15 cellular contexts compared by ENCODE assay signal in genomic region chr2:85400541-85400940, GRCh38. TPM values are rescaled to one million over a fixed set of nuclear protein-coding genes. Genes with fewer than 3 reads are reported as not detected.
A peak's percentile ranks its signal among the peaks of the same experiment; 100 is the strongest.
DNase-seq lines count a peak whose midpoint lies in the region; ATAC-seq and TF ChIP-seq lines count a peak whose summit lies in the region.
"Had no signal": no experiment of that assay in that cellular context is flagged by ENCODE, and none has a peak within 500 bp of the region (broad histone marks: within the 10 kb centered on the region; RNA-seq: fewer than 3 reads in every experiment).

No MANE protein-coding gene starts in this region.

- no peaks in the 10 kb centered on the region for H3K9me3 ChIP-seq in T-helper 17 cell (ENCODE audit: control insufficient read depth, low read length, poor library complexity, severe bottlenecking)

- H3K27ac Mint-ChIP-seq in CD14-positive monocyte (peak overlapping the region in 5 of 7 donors; percentile 15 to 79 (median 44)), T-helper 17 cell (peak overlapping the region; percentile 34), memory B cell (peak overlapping the region; percentile 64)
- peak overlapping the region; percentile 16 for H3K27ac Mint-ChIP-seq in stimulated activated memory B cell treated with anti-CD40 and anti-IgM and Interleukin-4, amounts not matched to agents 10 μg/mL and 1 μg/mL and 100 μg/mL, for 72 hours

- peaks cover 0 to 10% (median 2%) of the 10 kb centered on the region in 7 donors for H3K9me3 Mint-ChIP-seq in CD14-positive monocyte
- H3K9me3 Mint-ChIP-seq in memory B cell = peaks cover 1% of the 10 kb centered on the region
- H3K9me3 Mint-ChIP-seq in stimulated activated memory B cell treated with anti-CD40 and anti-IgM and Interleukin-4, amounts not matched to agents 10 μg/mL and 1 μg/mL and 100 μg/mL, for 72 hours = no peaks in the 10 kb centered on the region

- H3K36me3 Mint-ChIP-seq in CD14-positive monocyte (peaks cover 64 to 73% of the 10 kb centered on the region in 2 donors), T-helper 17 cell (ENCODE audit: low read depth) (peaks cover 8% of the 10 kb centered on the region), memory B cell (peaks cover 38% of the 10 kb centered on the region)
- H3K36me3 Mint-ChIP-seq in stimulated activated memory B cell treated with anti-CD40 and anti-IgM and Interleukin-4, amounts not matched to agents 10 μg/mL and 1 μg/mL and 100 μg/mL, for 72 hours = peaks cover 67% of the 10 kb centered on the region

- no peak overlapping the region for H3K4me3 Mint-ChIP-seq in CD14-positive monocyte
- H3K4me3 Mint-ChIP-seq in T-helper 17 cell = no peak overlapping the region
- H3K4me3 Mint-ChIP-seq in memory B cell = no peak overlapping the region
- no peak overlapping the region for H3K4me3 Mint-ChIP-seq in stimulated activated memory B cell treated with anti-CD40 and anti-IgM and Interleukin-4, amounts not matched to agents 10 μg/mL and 1 μg/mL and 100 μg/mL, for 72 hours
- H3K4me3 Mint-ChIP-seq: CD4-positive, alpha-beta memory T cell had no signal

- H3K4me1 Mint-ChIP-seq in CD14-positive monocyte = peaks cover 23% of the 10 kb centered on the region
- peaks cover 12% of the 10 kb centered on the region for H3K4me1 Mint-ChIP-seq in T-helper 17 cell
- H3K4me1 Mint-ChIP-seq in memory B cell = peaks cover 11% of the 10 kb centered on the region
- peaks cover 34% of the 10 kb centered on the region for H3K4me1 Mint-ChIP-seq in stimulated activated memory B cell treated with anti-CD40 and anti-IgM and Interleukin-4, amounts not matched to agents 10 μg/mL and 1 μg/mL and 100 μg/mL, for 72 hours

- intact Hi-C loops in CD14-positive monocyte (cut with micrococcal nuclease) = loop anchor here in 1 of 2 donors (5.0 to 10.0 kb wide), 2 partner anchors 76 to 152 kb away; partner anchors contain the start of gene TGOLN2

- H3K27me3 Mint-ChIP-seq in CD14-positive monocyte (ENCODE audit: low read depth in 3 of 3) (no peaks in the 10 kb centered on the region), T-helper 17 cell (no peaks in the 10 kb centered on the region), memory B cell (no peaks in the 10 kb centered on the region)
- H3K27me3 Mint-ChIP-seq in stimulated activated memory B cell treated with anti-CD40 and anti-IgM and Interleukin-4, amounts not matched to agents 10 μg/mL and 1 μg/mL and 100 μg/mL, for 72 hours = no peaks in the 10 kb centered on the region
- H3K27me3 Mint-ChIP-seq: CD4-positive, alpha-beta memory T cell had no signal

- TF ChIP-seq CTCF in CD14-positive monocyte (IDR thresholded peaks at IDR 0.05) = no peak

- DNase-seq in CD14-positive monocyte (ENCODE audit: low spot score) = no peak
- no peak for DNase-seq in T-helper 17 cell
- no peak for DNase-seq in memory B cell (ENCODE audit: low spot score in 2 of 2)
- no peak for DNase-seq in GOT3 (lab: John Stamatoyannopoulos, UW)
- no peak for DNase-seq in stimulated activated naive CD4-positive, alpha-beta T cell treated with Interleukin-2 at 50 U/mL for 16 hours (lab: John Stamatoyannopoulos, UW)
- DNase-seq in stimulated activated CD4-positive, alpha-beta T cell treated with anti-CD3 and anti-CD28 coated beads, Interleukin-4, amount 100 ng/mL, for 1 hour = no peak
- DNase-seq: CD4-positive, alpha-beta memory T cell; NCI-H1105 treated with DMSO at 0.1 percent for 48 hours; NCI-H187; NCI-H2171; NCI-H69; OCI-M1; RPMI8226 had no signal

- no peak for ATAC-seq in T-helper 17 cell
- no peak for ATAC-seq in memory B cell (ENCODE audit: low read depth)
- no peak for ATAC-seq in stimulated activated memory B cell treated with anti-CD40 and anti-IgM and Interleukin-4, amounts not matched to agents 10 μg/mL and 1 μg/mL and 100 μg/mL, for 72 hours
- ATAC-seq: HCT116 had no signal

RNA-seq across cellular contexts. Expression of gene CAPG, which starts 9.6 kb away (rescaled TPM):
- polyA plus RNA-seq in CD14-positive monocyte = 100 to 1,000 TPM; 631 to 847 TPM
- 10 to 100 TPM; 51.6 to 90.3 TPM for total RNA-seq in T-helper 17 cell

RNA-seq across cellular contexts. Expression of gene SH2D6, which starts 18.0 kb away (rescaled TPM):
- not detected for polyA plus RNA-seq in CD14-positive monocyte
- under 1 TPM; 0.26 to 0.40 TPM for total RNA-seq in T-helper 17 cell
- polyA plus RNA-seq: CD4-positive, alpha-beta memory T cell had no signal

RNA-seq across cellular contexts. Expression of gene ELMOD3, which starts 46.0 kb away (rescaled TPM):
- polyA plus RNA-seq in CD14-positive monocyte = 1 to 10 TPM; 6.1 to 7.2 TPM
- 10 to 100 TPM; 20.0 to 23.2 TPM for total RNA-seq in T-helper 17 cell

RNA-seq across cellular contexts. Expression of gene RETSAT, which starts 46.2 kb away (rescaled TPM):
- 10 to 100 TPM; 15.0 to 15.8 TPM for polyA plus RNA-seq in CD14-positive monocyte
- 10 to 100 TPM; 30.3 to 35.9 TPM for total RNA-seq in T-helper 17 cell
